Comparison of ENCODE assay signal across 10 cellular contexts in the genomic region with DNA sequence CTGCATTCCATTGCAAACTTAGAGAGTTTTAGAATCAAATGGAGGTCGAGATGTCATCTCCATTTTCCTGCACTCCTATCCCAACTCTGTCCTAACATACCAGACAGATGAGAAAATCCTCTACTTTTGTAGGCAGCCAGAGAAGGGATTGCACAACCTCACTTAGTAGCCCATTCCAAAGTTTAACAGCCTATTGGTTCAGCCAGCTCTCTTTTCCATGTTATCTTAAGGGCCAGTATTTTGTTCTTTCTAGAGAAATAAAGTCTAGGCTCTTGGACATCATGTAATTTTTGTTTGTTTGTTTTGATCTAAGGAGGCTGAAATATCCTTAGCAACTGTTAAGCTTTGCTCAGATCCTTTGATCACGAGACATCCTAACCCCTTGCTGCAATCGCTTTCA.
DNase-seq lines count a peak whose midpoint lies in the region; ATAC-seq, FAIRE-seq and TF ChIP-seq lines count a peak whose summit lies in the region.
"Had no signal": no experiment of that assay in that cellular context is flagged by ENCODE, and none has a peak within 500 bp of the region (broad histone marks: within the 10 kb centered on the region; RNA-seq: fewer than 3 reads in every experiment).

No MANE protein-coding gene starts in this region.

- H3K4me3 ChIP-seq in bronchial epithelial cell (ENCODE audit: low read depth, low read length): no peak overlapping the region
- H3K4me3 ChIP-seq in kidney epithelial cell (ENCODE audit: low read depth, low read length): no peak overlapping the region
- no peak overlapping the region for H3K4me3 ChIP-seq in subcutaneous abdominal adipose tissue (ENCODE audit: low read depth in 1 of 5, low read length in 5 of 5)

- intact Hi-C loops in activated CD8-positive, alpha-beta T cell treated with anti-CD3 and anti-CD28 coated beads for 36 hours (cut with micrococcal nuclease): no loop called here

- no peaks in the 10 kb centered on the region for H3K4me1 Mint-ChIP-seq in activated CD8-positive, alpha-beta T cell treated with anti-CD3 and anti-CD28 coated beads for 36 hours (ENCODE audit: low read depth)

- H3K36me3 ChIP-seq in bronchial epithelial cell (ENCODE audit: control insufficient read depth, insufficient read depth, low read length) (no peaks in the 10 kb centered on the region), kidney epithelial cell (ENCODE audit: control insufficient read depth, insufficient read depth, low read length) (no peaks in the 10 kb centered on the region), subcutaneous abdominal adipose tissue (ENCODE audit: control insufficient read depth in 5 of 5, insufficient read depth in 5 of 5, low read length in 5 of 5) (no peaks in the 10 kb centered on the region)

- DNase-seq in HS-5 (ENCODE audit: low read depth) (peak; percentile 63), bronchial epithelial cell (ENCODE audit: low read depth) (peak; percentile 54), kidney epithelial cell (ENCODE audit: low read depth) (peak; percentile 52), GM20000 (ENCODE audit: low spot score) (no peak), frontal cortex (ENCODE audit: low spot score in 2 of 2) (no peak)
- DNase-seq in activated CD8-positive, alpha-beta T cell treated with anti-CD3 and anti-CD28 coated beads for 36 hours: no peak
- DNase-seq: amygdala had no signal

- no peak overlapping the region for H3K4me3 Mint-ChIP-seq in activated CD8-positive, alpha-beta T cell treated with anti-CD3 and anti-CD28 coated beads for 36 hours

- H3K9me3 ChIP-seq in subcutaneous abdominal adipose tissue (ENCODE audit: control insufficient read depth in 5 of 5, low read length in 5 of 5): no peaks in the 10 kb centered on the region

- CTCF ChIA-PET in activated CD8-positive, alpha-beta T cell treated with anti-CD3 and anti-CD28 coated beads for 36 hours (lab: Charles Lee): no interaction called here

- POLR2A ChIA-PET in activated CD8-positive, alpha-beta T cell treated with anti-CD3 and anti-CD28 coated beads for 36 hours (lab: Charles Lee): no interaction called here

- no peak overlapping the region for H3K27ac Mint-ChIP-seq in activated CD8-positive, alpha-beta T cell treated with anti-CD3 and anti-CD28 coated beads for 36 hours

- FAIRE-seq in bronchial epithelial cell (lab: Jason Lieb, UNC) (no peak), frontal cortex (lab: Jason Lieb, UNC) (no peak)
- FAIRE-seq: G401.6 had no signal

- no peak overlapping the region for H3K9ac ChIP-seq in subcutaneous abdominal adipose tissue (ENCODE audit: low read length in 5 of 5)

- peak overlapping the region; percentile 52 for H3K27ac ChIP-seq in subcutaneous abdominal adipose tissue (ENCODE audit: low read depth, low read length)

- no peak for TF ChIP-seq CTCF in bronchial epithelial cell (IDR thresholded peaks at IDR 0.05; ENCODE audit: insufficient read depth, low read length, severe bottlenecking)
- TF ChIP-seq CTCF in kidney epithelial cell (IDR thresholded peaks at IDR 0.05; ENCODE audit: insufficient read depth, low read length, poor library complexity, severe bottlenecking): no peak
- no peak for TF ChIP-seq CTCF in activated CD8-positive, alpha-beta T cell treated with anti-CD3 and anti-CD28 coated beads for 36 hours (IDR thresholded peaks at IDR 0.05)
- TF ChIP-seq CTCF in GM20000 (IDR thresholded peaks at IDR 0.05; ENCODE audit: extremely low read depth, missing control alignments): no peak

- no peak for ATAC-seq in activated CD8-positive, alpha-beta T cell treated with anti-CD3 and anti-CD28 coated beads for 36 hours
- no peak for ATAC-seq in HG03108 (IDR thresholded peaks at IDR 0.05; ENCODE audit: unreplicated experiment)

- no peaks in the 10 kb centered on the region for H3K36me3 Mint-ChIP-seq in activated CD8-positive, alpha-beta T cell treated with anti-CD3 and anti-CD28 coated beads for 36 hours (ENCODE audit: low read depth)

- peaks cover 6% of the 10 kb centered on the region for H3K27me3 Mint-ChIP-seq in activated CD8-positive, alpha-beta T cell treated with anti-CD3 and anti-CD28 coated beads for 36 hours

- H3K4me1 ChIP-seq in subcutaneous abdominal adipose tissue (ENCODE audit: control insufficient read depth in 5 of 5, insufficient read depth in 5 of 5, low read length in 5 of 5): peaks cover 0 to 17% (median 2%) of the 10 kb centered on the region in 5 donors

- H3K27me3 ChIP-seq in bronchial epithelial cell (ENCODE audit: control insufficient read depth, insufficient read depth, low read length) (no peaks in the 10 kb centered on the region), kidney epithelial cell (ENCODE audit: control insufficient read depth, insufficient read depth, low read length) (no peaks in the 10 kb centered on the region), subcutaneous abdominal adipose tissue (ENCODE audit: control insufficient read depth in 5 of 5, insufficient read depth in 4 of 5, low read length in 5 of 5) (no peaks in the 10 kb centered on the region)

- H3K9me3 Mint-ChIP-seq in activated CD8-positive, alpha-beta T cell treated with anti-CD3 and anti-CD28 coated beads for 36 hours: no peaks in the 10 kb centered on the region

Comparison
In these comparisons a context has a peak if more than half of its experiments do, and no peak if none do; other contexts are left out.
1. DNase-seq: peak in HS-5 (single experiment), bronchial epithelial cell (single experiment) and kidney epithelial cell (single experiment); none in activated CD8-positive, alpha-beta T cell treated with anti-CD3 and anti-CD28 coated beads for 36 hours (single experiment), GM20000 (single experiment) and frontal cortex (0 of 2).